10 cellular contexts compared by ENCODE assay signal in the genomic region with DNA sequence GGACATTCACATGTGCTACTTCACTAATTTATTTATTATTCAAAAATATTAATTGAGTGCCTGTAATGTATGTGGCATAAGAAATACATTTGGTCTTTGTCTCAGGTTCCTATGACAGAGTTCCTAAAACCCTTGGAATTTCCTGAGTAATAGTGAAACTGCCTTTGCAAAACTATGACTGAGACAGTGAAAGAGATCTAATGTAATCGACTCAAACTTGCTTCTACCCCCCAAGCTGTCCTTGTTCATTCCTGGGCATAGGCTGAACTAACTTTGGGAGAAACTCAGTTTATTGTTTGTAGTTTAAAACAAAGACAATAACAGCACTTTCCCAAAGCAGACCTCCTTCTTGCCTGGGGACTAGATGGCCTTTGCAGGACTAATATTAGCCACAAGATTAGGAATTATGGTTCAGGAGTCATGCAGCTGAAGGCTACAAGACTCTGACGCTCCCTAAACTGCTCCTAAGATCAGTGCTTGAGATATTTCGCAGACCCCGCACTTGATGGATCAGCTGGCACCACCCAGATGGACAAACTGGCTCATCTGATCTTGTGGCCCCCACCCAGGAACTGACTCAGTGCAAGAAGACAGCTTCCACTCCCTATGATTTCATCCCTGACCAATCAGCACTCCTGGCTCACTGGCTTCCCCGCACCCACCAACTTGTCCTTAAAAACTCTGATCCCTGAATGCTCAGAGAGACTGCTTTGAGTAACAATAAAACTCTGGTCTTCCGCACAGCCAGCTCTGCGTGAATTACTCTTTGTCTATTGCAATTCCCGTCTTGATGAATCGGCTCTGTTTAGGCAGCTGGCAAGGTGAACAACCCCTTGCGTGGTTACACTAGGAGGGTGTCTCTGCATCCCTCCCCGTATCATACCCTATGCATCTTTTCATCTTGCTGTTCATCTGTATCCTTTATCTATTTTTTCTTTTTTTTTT. TPM values are rescaled to one million over a fixed set of nuclear protein-coding genes. Genes with fewer than 3 reads are reported as not detected.
DNase-seq lines count a peak whose midpoint lies in the region; ATAC-seq and TF ChIP-seq lines count a peak whose summit lies in the region.
"Had no signal": no experiment of that assay in that cellular context is flagged by ENCODE, and none has a peak within 500 bp of the region (broad histone marks: within the 10 kb centered on the region; RNA-seq: fewer than 3 reads in every experiment).

No MANE protein-coding gene starts in this region.

- H3K9me3 Mint-ChIP-seq in activated CD4-positive, alpha-beta T cell treated with anti-CD3 and anti-CD28 coated beads, Interleukin-2, amount 10 ng/mL, durations not matched to agents 7 days and 5 days = no peaks in the 10 kb centered on the region

- no peaks in the 10 kb centered on the region for H3K4me1 ChIP-seq in mucosa of rectum (ENCODE audit: control insufficient read depth in 2 of 2, insufficient read depth in 2 of 2, low read length in 2 of 2)
- H3K4me1 ChIP-seq: BE2C had no signal

- H3K27ac Mint-ChIP-seq in activated CD4-positive, alpha-beta T cell treated with anti-CD3 and anti-CD28 coated beads, Interleukin-2, amount 10 ng/mL, durations not matched to agents 7 days and 5 days = no peak overlapping the region

- no peaks in the 10 kb centered on the region for H3K27me3 ChIP-seq in mucosa of rectum (ENCODE audit: control insufficient read depth in 2 of 2, insufficient read depth in 2 of 2, low read length in 2 of 2)
- H3K27me3 ChIP-seq: BE2C had no signal

- H3K36me3 ChIP-seq in mucosa of rectum (ENCODE audit: control insufficient read depth in 2 of 2, insufficient read depth in 2 of 2, low read length in 2 of 2) = no peaks in the 10 kb centered on the region
- H3K36me3 ChIP-seq: BE2C had no signal

- CTCF ChIA-PET in activated CD4-positive, alpha-beta T cell treated with anti-CD3 and anti-CD28 coated beads, Interleukin-2, amount 10 ng/mL, durations not matched to agents 7 days and 5 days (lab: Charles Lee) = no interaction called here

- in situ Hi-C loops in SK-MEL-5 (cut with HindIII; ENCODE audit: low pct_unique_long_range_greater_than_20kb, low sequenced_read_pairs) = no loop called here

- DNase-seq in AG10803 (ENCODE audit: low read depth) (peak; percentile 71), SK-MEL-5 (ENCODE audit: low read depth, low spot score) (peak; percentile 83), fibroblast of gingiva (ENCODE audit: low read depth) (peak; percentile 27), activated T-cell treated with anti-CD3 and anti-CD28 coated beads for 4 hours (no peak), NCI-H1436 treated with DMSO at 0.1 percent for 48 hours (lab: John Stamatoyannopoulos, UW) (no peak)
- no peak for DNase-seq in activated CD4-positive, alpha-beta T cell treated with anti-CD3 and anti-CD28 coated beads, Interleukin-2, amount 10 ng/mL, durations not matched to agents 7 days and 5 days
- DNase-seq: BE2C, Kasumi-1 had no signal

- no peak overlapping the region for H3K4me3 Mint-ChIP-seq in activated CD4-positive, alpha-beta T cell treated with anti-CD3 and anti-CD28 coated beads, Interleukin-2, amount 10 ng/mL, durations not matched to agents 7 days and 5 days

- H3K27me3 Mint-ChIP-seq in activated CD4-positive, alpha-beta T cell treated with anti-CD3 and anti-CD28 coated beads, Interleukin-2, amount 10 ng/mL, durations not matched to agents 7 days and 5 days = peaks cover 8% of the 10 kb centered on the region

- no peak for TF ChIP-seq CTCF in AG10803 (conservative IDR thresholded peaks at IDR 0.05; ENCODE audit: low read length)

- H3K4me1 Mint-ChIP-seq in activated CD4-positive, alpha-beta T cell treated with anti-CD3 and anti-CD28 coated beads, Interleukin-2, amount 10 ng/mL, durations not matched to agents 7 days and 5 days = peaks cover 4% of the 10 kb centered on the region

- H3K36me3 Mint-ChIP-seq in activated CD4-positive, alpha-beta T cell treated with anti-CD3 and anti-CD28 coated beads, Interleukin-2, amount 10 ng/mL, durations not matched to agents 7 days and 5 days (ENCODE audit: low read depth) = no peaks in the 10 kb centered on the region

- H3K9ac ChIP-seq in mucosa of rectum (ENCODE audit: low read depth in 1 of 2, low read length in 2 of 2) = no peak overlapping the region

- POLR2A ChIA-PET in activated CD4-positive, alpha-beta T cell treated with anti-CD3 and anti-CD28 coated beads, Interleukin-2, amount 10 ng/mL, durations not matched to agents 7 days and 5 days (lab: Charles Lee) = no interaction called here

- no peak for ATAC-seq in GM18520 (IDR thresholded peaks at IDR 0.05; ENCODE audit: unreplicated experiment)

- H3K4me3 ChIP-seq in AG10803 (ENCODE audit: low read length) (peak overlapping the region; percentile 45), mucosa of rectum (ENCODE audit: low read length in 2 of 2) (no peak overlapping the region)

- H3K9me3 ChIP-seq in mucosa of rectum (ENCODE audit: control insufficient read depth in 2 of 2, low read length in 2 of 2) = no peaks in the 10 kb centered on the region
- H3K9me3 ChIP-seq: BE2C had no signal

- H3K27ac ChIP-seq in mucosa of rectum (ENCODE audit: low read depth in 2 of 2, low read length in 2 of 2) = peak overlapping the region; percentile 1 to 29

RNA-seq across cellular contexts. Expression of gene NRBF2, which starts 27.0 kb away (rescaled TPM):
- total RNA-seq in SK-MEL-5 (2014; rRNA removed; shearing (Covaris generic)) = 45.4 and 56.2 TPM in 2 replicates
- 29.4 and 37.6 TPM in 2 replicates for polyA plus RNA-seq in SK-MEL-5 (2015; cell fraction: cytosol; rRNA removed)
- polyA plus RNA-seq in SK-MEL-5 (2015; cell fraction: nucleus; rRNA removed) = 9.2 and 10.6 TPM in 2 replicates
- 10 to 100 TPM; 21.3 to 26.9 TPM for total RNA-seq in activated CD4-positive, alpha-beta T cell treated with anti-CD3 and anti-CD28 coated beads, Interleukin-2, amount 10 ng/mL, durations not matched to agents 7 days and 5 days

Comparison
In these comparisons a context has a peak if more than half of its experiments do, and no peak if none do; other contexts are left out.
1. DNase-seq: peak in AG10803 (single experiment), SK-MEL-5 (single experiment) and fibroblast of gingiva (single experiment); none in activated T-cell treated with anti-CD3 and anti-CD28 coated beads for 4 hours (single experiment), NCI-H1436 treated with DMSO at 0.1 percent for 48 hours (single experiment) and activated CD4-positive, alpha-beta T cell treated with anti-CD3 and anti-CD28 coated beads, Interleukin-2, amount 10 ng/mL, durations not matched to agents 7 days and 5 days (single experiment).